ENCODE assay signal across 1 cellular context in the genomic region with DNA sequence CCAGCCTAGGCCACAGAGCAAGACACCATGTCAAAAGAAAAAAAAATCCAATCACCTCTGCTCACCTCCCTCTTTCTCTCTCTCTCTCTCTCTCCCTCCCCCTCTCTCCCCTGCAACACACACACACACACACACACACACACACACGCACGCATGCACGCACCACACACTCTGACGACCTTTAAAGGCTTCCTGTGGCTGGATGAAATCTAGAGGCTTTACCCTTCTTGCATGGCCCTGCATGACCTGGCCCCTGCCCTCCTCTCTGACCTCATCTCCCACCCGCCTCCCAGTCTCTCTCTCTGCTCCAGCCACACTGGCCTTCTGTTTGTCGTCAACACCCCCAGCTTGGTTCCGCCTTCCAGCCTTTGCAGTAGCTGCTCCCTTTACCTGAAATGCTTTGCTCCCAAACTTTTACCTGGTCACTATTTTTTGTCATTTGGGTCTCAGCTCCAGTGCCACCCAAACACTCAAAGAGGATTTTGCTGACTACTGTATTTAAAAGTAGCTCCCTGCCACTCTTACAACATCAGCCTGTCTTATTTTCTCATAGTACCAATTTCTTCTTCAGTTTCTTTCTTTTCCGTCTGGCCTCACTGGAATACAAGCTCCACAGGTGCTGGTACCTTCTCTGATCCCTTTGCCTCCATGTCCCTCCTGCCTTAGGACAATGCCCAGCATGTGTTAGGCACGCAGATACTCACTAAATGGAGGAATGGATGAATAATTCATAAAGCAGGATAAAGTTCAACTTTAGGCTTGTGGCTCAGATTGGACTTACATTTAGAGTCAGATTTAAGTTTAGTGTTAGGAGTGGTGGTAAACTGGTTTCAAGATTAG.
TF ChIP-seq lines count a peak whose summit lies in the region.

No MANE protein-coding gene starts in this region.

TF ChIP-seq in H1, 55 proteins besides CTCF, POLR2A, EP300 and RAD21:
- TF ChIP-seq YY1 (IDR thresholded peaks at IDR 0.05; ENCODE audit: low read depth, low read length): no peak
- TF ChIP-seq HDAC2 (IDR thresholded peaks at IDR 0.05; ENCODE audit: borderline replicate concordance in 1 of 2, low read depth in 2 of 2, low read length in 2 of 2): no peak
- no peak for TF ChIP-seq JUN (IDR thresholded peaks at IDR 0.05; ENCODE audit: low read depth, low read length)
- no peak for TF ChIP-seq HDAC6 (IDR thresholded peaks at IDR 0.05; ENCODE audit: low read depth, low read length)
- no peak for TF ChIP-seq TCF12 (IDR thresholded peaks at IDR 0.05; ENCODE audit: low read depth, low read length)
- no peak for TF ChIP-seq BRCA1 (IDR thresholded peaks at IDR 0.05; ENCODE audit: low read depth, low read length)
- no peak for TF ChIP-seq KDM5A (IDR thresholded peaks at IDR 0.05; ENCODE audit: low read length)
- TF ChIP-seq SAP30 (IDR thresholded peaks at IDR 0.05; ENCODE audit: insufficient read depth, insufficient replicate concordance, low read length): no peak
- no peak for TF ChIP-seq POLR2AphosphoS5 (IDR thresholded peaks at IDR 0.05; ENCODE audit: low read depth, low read length)
- TF ChIP-seq MAX (IDR thresholded peaks at IDR 0.05): no peak
- TF ChIP-seq TBP (IDR thresholded peaks at IDR 0.05; ENCODE audit: low read depth, low read length): no peak
- TF ChIP-seq CHD1 (IDR thresholded peaks at IDR 0.05; ENCODE audit: low read depth, low read length): no peak
- TF ChIP-seq, protein P1, sequence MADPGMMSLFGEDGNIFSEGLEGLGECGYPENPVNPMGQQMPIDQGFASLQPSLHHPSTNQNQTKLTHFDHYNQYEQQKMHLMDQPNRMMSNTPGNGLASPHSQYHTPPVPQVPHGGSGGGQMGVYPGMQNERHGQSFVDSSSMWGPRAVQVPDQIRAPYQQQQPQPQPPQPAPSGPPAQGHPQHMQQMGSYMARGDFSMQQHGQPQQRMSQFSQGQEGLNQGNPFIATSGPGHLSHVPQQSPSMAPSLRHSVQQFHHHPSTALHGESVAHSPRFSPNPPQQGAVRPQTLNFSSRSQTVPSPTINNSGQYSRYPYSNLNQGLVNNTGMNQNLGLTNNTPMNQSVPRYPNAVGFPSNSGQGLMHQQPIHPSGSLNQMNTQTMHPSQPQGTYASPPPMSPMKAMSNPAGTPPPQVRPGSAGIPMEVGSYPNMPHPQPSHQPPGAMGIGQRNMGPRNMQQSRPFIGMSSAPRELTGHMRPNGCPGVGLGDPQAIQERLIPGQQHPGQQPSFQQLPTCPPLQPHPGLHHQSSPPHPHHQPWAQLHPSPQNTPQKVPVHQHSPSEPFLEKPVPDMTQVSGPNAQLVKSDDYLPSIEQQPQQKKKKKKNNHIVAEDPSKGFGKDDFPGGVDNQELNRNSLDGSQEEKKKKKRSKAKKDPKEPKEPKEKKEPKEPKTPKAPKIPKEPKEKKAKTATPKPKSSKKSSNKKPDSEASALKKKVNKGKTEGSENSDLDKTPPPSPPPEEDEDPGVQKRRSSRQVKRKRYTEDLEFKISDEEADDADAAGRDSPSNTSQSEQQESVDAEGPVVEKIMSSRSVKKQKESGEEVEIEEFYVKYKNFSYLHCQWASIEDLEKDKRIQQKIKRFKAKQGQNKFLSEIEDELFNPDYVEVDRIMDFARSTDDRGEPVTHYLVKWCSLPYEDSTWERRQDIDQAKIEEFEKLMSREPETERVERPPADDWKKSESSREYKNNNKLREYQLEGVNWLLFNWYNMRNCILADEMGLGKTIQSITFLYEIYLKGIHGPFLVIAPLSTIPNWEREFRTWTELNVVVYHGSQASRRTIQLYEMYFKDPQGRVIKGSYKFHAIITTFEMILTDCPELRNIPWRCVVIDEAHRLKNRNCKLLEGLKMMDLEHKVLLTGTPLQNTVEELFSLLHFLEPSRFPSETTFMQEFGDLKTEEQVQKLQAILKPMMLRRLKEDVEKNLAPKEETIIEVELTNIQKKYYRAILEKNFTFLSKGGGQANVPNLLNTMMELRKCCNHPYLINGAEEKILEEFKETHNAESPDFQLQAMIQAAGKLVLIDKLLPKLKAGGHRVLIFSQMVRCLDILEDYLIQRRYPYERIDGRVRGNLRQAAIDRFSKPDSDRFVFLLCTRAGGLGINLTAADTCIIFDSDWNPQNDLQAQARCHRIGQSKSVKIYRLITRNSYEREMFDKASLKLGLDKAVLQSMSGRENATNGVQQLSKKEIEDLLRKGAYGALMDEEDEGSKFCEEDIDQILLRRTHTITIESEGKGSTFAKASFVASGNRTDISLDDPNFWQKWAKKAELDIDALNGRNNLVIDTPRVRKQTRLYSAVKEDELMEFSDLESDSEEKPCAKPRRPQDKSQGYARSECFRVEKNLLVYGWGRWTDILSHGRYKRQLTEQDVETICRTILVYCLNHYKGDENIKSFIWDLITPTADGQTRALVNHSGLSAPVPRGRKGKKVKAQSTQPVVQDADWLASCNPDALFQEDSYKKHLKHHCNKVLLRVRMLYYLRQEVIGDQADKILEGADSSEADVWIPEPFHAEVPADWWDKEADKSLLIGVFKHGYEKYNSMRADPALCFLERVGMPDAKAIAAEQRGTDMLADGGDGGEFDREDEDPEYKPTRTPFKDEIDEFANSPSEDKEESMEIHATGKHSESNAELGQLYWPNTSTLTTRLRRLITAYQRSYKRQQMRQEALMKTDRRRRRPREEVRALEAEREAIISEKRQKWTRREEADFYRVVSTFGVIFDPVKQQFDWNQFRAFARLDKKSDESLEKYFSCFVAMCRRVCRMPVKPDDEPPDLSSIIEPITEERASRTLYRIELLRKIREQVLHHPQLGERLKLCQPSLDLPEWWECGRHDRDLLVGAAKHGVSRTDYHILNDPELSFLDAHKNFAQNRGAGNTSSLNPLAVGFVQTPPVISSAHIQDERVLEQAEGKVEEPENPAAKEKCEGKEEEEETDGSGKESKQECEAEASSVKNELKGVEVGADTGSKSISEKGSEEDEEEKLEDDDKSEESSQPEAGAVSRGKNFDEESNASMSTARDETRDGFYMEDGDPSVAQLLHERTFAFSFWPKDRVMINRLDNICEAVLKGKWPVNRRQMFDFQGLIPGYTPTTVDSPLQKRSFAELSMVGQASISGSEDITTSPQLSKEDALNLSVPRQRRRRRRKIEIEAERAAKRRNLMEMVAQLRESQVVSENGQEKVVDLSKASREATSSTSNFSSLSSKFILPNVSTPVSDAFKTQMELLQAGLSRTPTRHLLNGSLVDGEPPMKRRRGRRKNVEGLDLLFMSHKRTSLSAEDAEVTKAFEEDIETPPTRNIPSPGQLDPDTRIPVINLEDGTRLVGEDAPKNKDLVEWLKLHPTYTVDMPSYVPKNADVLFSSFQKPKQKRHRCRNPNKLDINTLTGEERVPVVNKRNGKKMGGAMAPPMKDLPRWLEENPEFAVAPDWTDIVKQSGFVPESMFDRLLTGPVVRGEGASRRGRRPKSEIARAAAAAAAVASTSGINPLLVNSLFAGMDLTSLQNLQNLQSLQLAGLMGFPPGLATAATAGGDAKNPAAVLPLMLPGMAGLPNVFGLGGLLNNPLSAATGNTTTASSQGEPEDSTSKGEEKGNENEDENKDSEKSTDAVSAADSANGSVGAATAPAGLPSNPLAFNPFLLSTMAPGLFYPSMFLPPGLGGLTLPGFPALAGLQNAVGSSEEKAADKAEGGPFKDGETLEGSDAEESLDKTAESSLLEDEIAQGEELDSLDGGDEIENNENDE (IDR thresholded peaks at IDR 0.05; ENCODE audit: insufficient replicate concordance, low read length): no peak
- TF ChIP-seq EGR1 (IDR thresholded peaks at IDR 0.05; ENCODE audit: borderline replicate concordance, low read depth, low read length): no peak
- TF ChIP-seq ASH2L (IDR thresholded peaks at IDR 0.05; ENCODE audit: low read length): no peak
- no peak for TF ChIP-seq RBBP5 (IDR thresholded peaks at IDR 0.05; ENCODE audit: borderline replicate concordance, low read depth, low read length)
